ENCODE assay signal across 8 cellular contexts in the genomic region with DNA sequence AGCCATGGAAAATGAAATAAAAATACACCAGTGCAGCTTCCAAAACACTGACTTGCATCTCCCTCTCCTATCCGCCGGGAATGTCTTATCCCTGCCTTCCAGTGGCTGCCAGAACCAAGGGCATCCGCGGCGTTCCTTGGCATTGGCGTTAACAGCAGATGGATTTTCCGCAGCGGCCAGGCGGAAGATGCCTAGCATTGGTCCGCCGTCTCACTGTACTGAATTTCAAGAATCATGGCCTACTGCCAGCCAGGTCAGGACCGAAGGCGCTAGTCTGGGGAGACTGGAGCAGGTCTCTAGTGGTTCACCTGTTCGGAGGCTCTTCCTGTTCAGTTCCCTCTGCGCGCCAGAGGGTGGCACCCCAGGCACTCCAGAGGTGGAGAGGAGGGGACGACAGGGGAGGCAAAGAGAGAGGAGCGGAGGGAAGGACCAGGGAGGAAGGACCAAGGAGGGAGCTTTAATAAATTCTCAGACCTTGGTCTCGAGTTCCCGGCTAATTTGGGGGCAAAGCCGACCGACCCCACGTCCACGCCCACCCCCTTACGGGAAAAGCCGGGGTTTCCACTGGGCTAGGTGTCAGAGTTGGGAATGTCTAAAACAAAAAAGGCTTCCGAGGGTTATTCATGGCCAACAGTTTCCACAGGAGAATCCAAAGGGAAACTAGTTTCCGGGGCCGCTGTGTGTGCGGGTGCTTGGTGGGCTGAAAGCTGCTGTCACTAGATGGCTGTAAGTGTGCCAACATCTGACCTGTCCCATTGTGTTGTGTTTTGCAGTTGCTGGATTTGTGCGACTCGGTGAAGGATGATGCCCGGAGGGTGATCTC. TPM values are rescaled to one million over a fixed set of nuclear protein-coding genes. Genes with fewer than 3 reads are reported as not detected.
DNase-seq lines count a peak whose midpoint lies in the region; ATAC-seq and TF ChIP-seq lines count a peak whose summit lies in the region.

No MANE protein-coding gene starts in this region.

- TF ChIP-seq RAD21 in liver (IDR thresholded peaks at IDR 0.05) = peak; percentile 98

- peaks cover 5 to 35% (median 24%) of the 10 kb centered on the region in 4 donors for H3K4me1 ChIP-seq in liver (ENCODE audit: control insufficient read depth in 4 of 4, insufficient read depth in 4 of 4, low read length in 3 of 4)

- peaks cover 0 to 50% (median 15%) of the 10 kb centered on the region in 45 donors for H3K27me3 ChIP-seq in dorsolateral prefrontal cortex
- H3K27me3 ChIP-seq in liver (ENCODE audit: control insufficient read depth in 4 of 4, insufficient read depth in 4 of 4, low read length in 3 of 4) = no peaks in the 10 kb centered on the region

- H3K9me3 ChIP-seq in liver (ENCODE audit: control insufficient read depth in 4 of 4, low read length in 3 of 4) = peaks cover 0 to 5% (median 1%) of the 10 kb centered on the region in 4 donors

- TF ChIP-seq CTCF in HFF-Myc (IDR thresholded peaks at IDR 0.05; ENCODE audit: low read depth, low read length, missing control alignments) (peak; percentile 90), dorsolateral prefrontal cortex (IDR thresholded peaks at IDR 0.05 in 54 of 56, conservative IDR thresholded peaks at IDR 0.05 in 2 of 56; ENCODE audit: low read depth in 1 of 56, partially characterized antibody in 56 of 56) (peak; percentile 35 to 94 (median 83)), liver (IDR thresholded peaks at IDR 0.05; ENCODE audit: low read depth, low read length, missing input control) (peak; percentile 92)

- intact Hi-C loops in dorsolateral prefrontal cortex (cut with DNase I) = loop anchor here (5.0 to 10.0 kb wide), 3 partner anchors 305 to 588 kb away; no protein-coding TSS in a partner anchor

- H3K9ac ChIP-seq in liver (ENCODE audit: low read depth in 1 of 2, low read length in 2 of 2) = no peak overlapping the region

- no peaks in the 10 kb centered on the region for H3K36me3 ChIP-seq in liver (ENCODE audit: control insufficient read depth in 4 of 4, insufficient read depth in 3 of 4, low read depth in 1 of 4, low read length in 3 of 4)

- H3K27ac ChIP-seq in dorsolateral prefrontal cortex (no peak overlapping the region), liver (ENCODE audit: low read depth in 1 of 2, low read length in 2 of 2) (no peak overlapping the region)

- no peak for ATAC-seq in GM21737 (IDR thresholded peaks at IDR 0.05; ENCODE audit: unreplicated experiment)

- DNase-seq in C1 segment of cervical spinal cord (lab: John Stamatoyannopoulos, UW) = peak in 10 of 14 donors; percentile 2 to 54 (median 30)
- DNase-seq in HFF-Myc (ENCODE audit: extremely low read depth, low read depth) = no peak
- DNase-seq in NCI-H526 (lab: John Stamatoyannopoulos, UW) = peak; percentile 73 to 89
- peak; percentile 61 for DNase-seq in activated CD4-positive, alpha-beta T cell treated with anti-CD3 and anti-CD28 coated beads, Interleukin-2, amount 50 U/mL, for 1 hour
- DNase-seq in dorsolateral prefrontal cortex = peak; percentile 26 to 83 (median 66)
- DNase-seq in stimulated activated CD4-positive, alpha-beta T cell treated with anti-CD3 and anti-CD28 coated beads, Interleukin-1b, Interleukin-23, amount 100 ng/mL, for 48 hours = peak; percentile 82

- 5% methylated on average over 33 of the region's 33 CpGs for WGBS in liver

- H3K4me3 ChIP-seq in HFF-Myc (replicated peaks; ENCODE audit: low read depth, low read length) (peak overlapping the region; percentile 42), dorsolateral prefrontal cortex (peak overlapping the region; percentile 11 to 91 (median 52)), liver (ENCODE audit: low read depth in 1 of 3, low read length in 3 of 3) (peak overlapping the region in 2 of 3 donors; percentile 44 to 60)

TF ChIP-seq in liver, 16 proteins besides CTCF, POLR2A, EP300 and RAD21:
- TF ChIP-seq FOXA2 (IDR thresholded peaks at IDR 0.05) = no peak
- no peak for TF ChIP-seq GABPA (IDR thresholded peaks at IDR 0.05 in 1 of 2, conservative IDR thresholded peaks at IDR 0.05 in 1 of 2)
- TF ChIP-seq, protein P1, sequence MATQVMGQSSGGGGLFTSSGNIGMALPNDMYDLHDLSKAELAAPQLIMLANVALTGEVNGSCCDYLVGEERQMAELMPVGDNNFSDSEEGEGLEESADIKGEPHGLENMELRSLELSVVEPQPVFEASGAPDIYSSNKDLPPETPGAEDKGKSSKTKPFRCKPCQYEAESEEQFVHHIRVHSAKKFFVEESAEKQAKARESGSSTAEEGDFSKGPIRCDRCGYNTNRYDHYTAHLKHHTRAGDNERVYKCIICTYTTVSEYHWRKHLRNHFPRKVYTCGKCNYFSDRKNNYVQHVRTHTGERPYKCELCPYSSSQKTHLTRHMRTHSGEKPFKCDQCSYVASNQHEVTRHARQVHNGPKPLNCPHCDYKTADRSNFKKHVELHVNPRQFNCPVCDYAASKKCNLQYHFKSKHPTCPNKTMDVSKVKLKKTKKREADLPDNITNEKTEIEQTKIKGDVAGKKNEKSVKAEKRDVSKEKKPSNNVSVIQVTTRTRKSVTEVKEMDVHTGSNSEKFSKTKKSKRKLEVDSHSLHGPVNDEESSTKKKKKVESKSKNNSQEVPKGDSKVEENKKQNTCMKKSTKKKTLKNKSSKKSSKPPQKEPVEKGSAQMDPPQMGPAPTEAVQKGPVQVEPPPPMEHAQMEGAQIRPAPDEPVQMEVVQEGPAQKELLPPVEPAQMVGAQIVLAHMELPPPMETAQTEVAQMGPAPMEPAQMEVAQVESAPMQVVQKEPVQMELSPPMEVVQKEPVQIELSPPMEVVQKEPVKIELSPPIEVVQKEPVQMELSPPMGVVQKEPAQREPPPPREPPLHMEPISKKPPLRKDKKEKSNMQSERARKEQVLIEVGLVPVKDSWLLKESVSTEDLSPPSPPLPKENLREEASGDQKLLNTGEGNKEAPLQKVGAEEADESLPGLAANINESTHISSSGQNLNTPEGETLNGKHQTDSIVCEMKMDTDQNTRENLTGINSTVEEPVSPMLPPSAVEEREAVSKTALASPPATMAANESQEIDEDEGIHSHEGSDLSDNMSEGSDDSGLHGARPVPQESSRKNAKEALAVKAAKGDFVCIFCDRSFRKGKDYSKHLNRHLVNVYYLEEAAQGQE (IDR thresholded peaks at IDR 0.05) = no peak
- no peak for TF ChIP-seq ZBTB33 (IDR thresholded peaks at IDR 0.05)
- no peak for TF ChIP-seq EGR1 (IDR thresholded peaks at IDR 0.05; ENCODE audit: low read depth in 2 of 2)
- TF ChIP-seq YY1 (IDR thresholded peaks at IDR 0.05) = no peak

RNA-seq across cellular contexts. Expression of gene BCL2L11, which starts 3.7 kb away (rescaled TPM):
- 10 to 100 TPM in 28 of 120 experiments, 1 to 10 TPM in 92; 3.2 to 20.0 (median 8.1) TPM for total RNA-seq in dorsolateral prefrontal cortex
- 10 to 100 TPM; 19.4 to 19.5 TPM for total RNA-seq in liver
- 1 to 10 TPM; 5.0 TPM for polyA plus RNA-seq in liver
